ENCODE assay signal across 33 cellular contexts in the genomic region with DNA sequence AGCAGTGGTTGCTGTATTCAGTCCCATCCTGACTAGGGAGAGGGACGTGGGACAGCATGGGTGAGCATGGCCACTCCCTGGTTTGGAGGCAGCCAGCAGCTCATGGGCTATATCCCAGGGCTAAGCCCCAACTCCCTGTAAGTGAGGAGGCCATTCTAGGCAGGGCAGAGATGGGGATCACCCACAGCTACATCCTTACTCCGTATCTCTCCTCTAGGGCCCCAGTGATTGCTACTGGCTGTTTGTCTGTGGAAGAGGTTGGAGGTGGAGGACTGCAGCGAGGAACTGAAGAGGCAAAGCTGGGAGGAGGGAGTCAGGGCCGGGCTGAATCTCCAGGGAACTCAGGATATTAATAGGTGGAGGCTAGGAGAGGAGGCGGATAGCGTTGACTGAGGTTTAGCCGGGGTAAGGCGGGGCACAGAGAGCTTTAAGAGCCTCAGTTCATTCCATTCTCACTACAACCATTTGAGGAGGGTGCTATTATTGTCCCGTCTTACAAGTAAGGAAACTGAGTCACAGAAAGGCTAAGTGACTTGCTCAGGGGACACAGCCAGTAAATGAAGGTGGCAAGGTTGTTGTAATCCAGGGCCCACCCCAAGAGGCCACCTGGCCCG. TPM values are rescaled to one million over a fixed set of nuclear protein-coding genes. Genes with fewer than 3 reads are reported as not detected.
"Had no signal": no experiment of that assay in that cellular context is flagged by ENCODE, and none has a peak within 500 bp of the region (broad histone marks: within the 10 kb centered on the region; RNA-seq: fewer than 3 reads in every experiment).

No MANE protein-coding gene starts in this region.

- H3K36me3 ChIP-seq: adrenal gland, WERI-Rb-1 had no signal

- H3K27me3 ChIP-seq: SJCRH30 had no signal

- H3K4me3 ChIP-seq: adrenal gland, SJCRH30, SK-N-MC had no signal

- DNase-seq: activated CD4-positive, alpha-beta memory T cell treated with anti-CD3 and anti-CD28 coated beads, Interleukin-2, amount 10 ng/mL, durations not matched to agents 7 days and 5 days; activated CD4-positive, alpha-beta T cell treated with anti-CD3 and anti-CD28 coated beads for 1 hour; activated CD4-positive, alpha-beta T cell treated with anti-CD3 and anti-CD28 coated beads for 48 hours; activated CD4-positive, CD25-positive, alpha-beta regulatory T cell; activated CD8-positive, alpha-beta memory T cell treated with anti-CD3 and anti-CD28 coated beads for 24 hours; activated effector memory CD4-positive, alpha-beta T cell treated with anti-CD3 and anti-CD28 coated beads, Interleukin-2, amount 50 U/mL, for 16 hours; activated naive CD4-positive, alpha-beta T cell; activated T-cell treated with anti-CD3 and anti-CD28 coated beads, Interleukin-2, amount 50 U/mL, for 1 hour; activated T-cell treated with anti-CD3 and anti-CD28 coated beads, Interleukin-2, amount 50 U/mL, for 72 hours; adrenal gland; caudate nucleus; MM.1S; MV-4-11; NCI-H1092; NCI-H1436 treated with DMSO at 0.1 percent for 48 hours; NCI-H1694 treated with DMSO at 0.1 percent for 48 hours; NCI-H2029; NCI-H345; NCI-H524 treated with DMSO at 0.1 percent for 48 hours; SHP77; SJCRH30; T1000; WERI-Rb-1 had no signal

- ATAC-seq: activated naive CD4-positive, alpha-beta T cell treated with anti-CD3 and anti-CD28 coated beads, Interleukin-2, amount 50 U/mL, for 72 hours; activated T-cell treated with anti-CD3 and anti-CD28 coated beads, Interleukin-2, amount 50 U/mL, for 72 hours; activated T-helper 17 cell treated with anti-CD3 and anti-CD28 coated beads, Interleukin-2, amount 50 U/mL, for 72 hours; Panc1 had no signal

- H3K27ac ChIP-seq: adrenal gland, SJCRH30, SK-N-MC, WERI-Rb-1 had no signal

- H3K9me3 ChIP-seq: adrenal gland, SJCRH30 had no signal

RNA-seq across cellular contexts. Expression of a gene that starts 6.8 kb away (rescaled TPM):
- total RNA-seq: activated CD4-positive, alpha-beta memory T cell treated with anti-CD3 and anti-CD28 coated beads, Interleukin-2, amount 10 ng/mL, durations not matched to agents 7 days and 5 days; activated naive CD4-positive, alpha-beta T cell treated with anti-CD3 and anti-CD28 coated beads, Interleukin-2, amount 50 U/mL, for 72 hours; activated T-cell treated with anti-CD3 and anti-CD28 coated beads, Interleukin-2, amount 50 U/mL, for 72 hours; activated T-helper 17 cell treated with anti-CD3 and anti-CD28 coated beads, Interleukin-2, amount 50 U/mL, for 72 hours; adrenal gland; bronchial epithelial cell; LHCN-M2; NCI-H460; T-helper 1 cell treated with Interleukin-12 subunit alpha and Interleukin-12 subunit beta and Interleukin-4 antibody, amounts not matched to agents 30 ng/mL and 1 ng/mL, for 36 hours; T-helper 2 cell treated with Interferon-gamma antibody and Interleukin-4, amounts not matched to agents 100 ng/mL and 5 ng/mL, for 36 hours had no signal

RNA-seq across cellular contexts. Expression of a gene that starts 37.4 kb away (rescaled TPM):
- total RNA-seq: activated CD4-positive, alpha-beta memory T cell treated with anti-CD3 and anti-CD28 coated beads, Interleukin-2, amount 10 ng/mL, durations not matched to agents 7 days and 5 days; activated T-cell treated with anti-CD3 and anti-CD28 coated beads, Interleukin-2, amount 50 U/mL, for 72 hours; activated T-helper 17 cell treated with anti-CD3 and anti-CD28 coated beads, Interleukin-2, amount 50 U/mL, for 72 hours; bronchial epithelial cell; LHCN-M2; NCI-H460; RPMI7951; T-helper 1 cell treated with Interleukin-12 subunit alpha and Interleukin-12 subunit beta and Interleukin-4 antibody, amounts not matched to agents 30 ng/mL and 1 ng/mL, for 36 hours; T-helper 2 cell treated with Interferon-gamma antibody and Interleukin-4, amounts not matched to agents 100 ng/mL and 5 ng/mL, for 36 hours had no signal
